In the genomic region with DNA sequence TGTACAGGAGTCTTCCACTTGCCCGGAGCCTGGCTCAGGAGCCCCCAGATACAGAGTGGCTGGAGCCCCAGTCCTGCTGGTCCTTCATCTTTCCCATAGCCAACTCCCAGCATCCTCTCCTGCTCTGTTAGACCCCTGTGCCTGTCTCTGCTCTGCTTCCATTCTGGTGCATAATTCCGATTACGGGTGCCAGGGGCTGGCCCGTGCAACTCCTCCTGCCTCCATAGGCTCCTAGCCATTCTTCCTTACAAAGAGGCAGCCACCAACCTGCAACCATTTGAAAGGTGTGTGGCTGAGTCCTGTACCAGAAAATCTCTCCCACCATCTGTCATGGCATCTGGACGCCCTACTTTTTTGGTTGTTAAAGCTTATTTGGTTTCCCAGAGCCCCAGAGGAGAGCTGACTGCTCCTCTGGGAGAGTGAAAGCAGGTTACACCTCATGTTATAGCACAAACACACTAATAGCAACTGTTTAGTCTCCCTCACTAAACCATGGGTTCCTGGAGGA, we compare ENCODE assay signal across 30 cellular contexts.
"Had no signal": no experiment of that assay in that cellular context is flagged by ENCODE, and none has a peak within 500 bp of the region (broad histone marks: within the 10 kb centered on the region; RNA-seq: fewer than 3 reads in every experiment).

No MANE protein-coding gene starts in this region.

- H3K4me1 ChIP-seq: left lung, pancreas had no signal

- FAIRE-seq: endometrium, frontal cortex, islet of Langerhans, pancreas had no signal

- DNase-seq: activated CD4-positive, alpha-beta T cell treated with anti-CD3 and anti-CD28 coated beads for 48 hours; activated CD4-positive, alpha-beta T cell treated with anti-CD3 and anti-CD28 coated beads, Interleukin-2, amount 50 U/mL, for 48 hours; activated CD8-positive, alpha-beta memory T cell treated with anti-CD3 and anti-CD28 coated beads for 24 hours; activated effector memory CD4-positive, alpha-beta T cell treated with Interleukin-2 at 50 U/mL for 16 hours; activated naive CD4-positive, alpha-beta T cell treated with anti-CD3 and anti-CD28 coated beads for 36 hours; activated naive CD8-positive, alpha-beta T cell treated with anti-CD3 and anti-CD28 coated beads for 36 hours; adrenal gland; caudate nucleus; effector CD8-positive, alpha-beta T cell; left lung; mesendoderm; nephron progenitor cell; retina; sigmoid colon; stimulated activated CD4-positive, alpha-beta T cell treated with anti-CD3 and anti-CD28 coated beads, Interleukin-1b, Interleukin-23, amount 100 ng/mL, for 48 hours; stimulated activated CD4-positive, alpha-beta T cell treated with anti-CD3 and anti-CD28 coated beads, Interleukin-4, amount 100 ng/mL, for 4 hours; stimulated activated naive B cell treated with anti-CD40 and anti-IgM and Interleukin-4, amounts not matched to agents 10 μg/mL and 1 μg/mL and 100 μg/mL, for 72 hours; stomach; thyroid gland; upper lobe of left lung had no signal

- H3K4me2 ChIP-seq: smooth muscle cell had no signal

- H3K27ac ChIP-seq: adrenal gland, ascending aorta, epithelial cell of prostate, left lung, pancreas, prostate gland, sigmoid colon, stomach, thyroid gland, upper lobe of left lung, vagina had no signal

- H3K36me3 ChIP-seq: adrenal gland, ascending aorta, left lung, pancreas, prostate gland, sigmoid colon, stomach, thyroid gland, upper lobe of left lung, vagina had no signal

- H3K27me3 ChIP-seq: adrenal gland, ascending aorta, pancreas, thyroid gland, upper lobe of left lung had no signal

- H3K9me3 ChIP-seq: adrenal gland, ascending aorta, left lung, pancreas, prostate gland, sigmoid colon, stomach, thyroid gland, upper lobe of left lung, vagina had no signal

- H3K4me3 ChIP-seq: adrenal gland, ascending aorta, left lung, lung, pancreas, prostate gland, sigmoid colon, smooth muscle cell, stomach, thyroid gland, upper lobe of left lung, vagina had no signal
